In genomic region chr3:183897606-183898384, GRCh38 we compare ENCODE assay signal across 13 cellular contexts. TPM values are rescaled to one million over a fixed set of nuclear protein-coding genes. Genes with fewer than 3 reads are reported as not detected.
DNase-seq lines count a peak whose midpoint lies in the region; ATAC-seq and TF ChIP-seq lines count a peak whose summit lies in the region.
"Had no signal": no experiment of that assay in that cellular context is flagged by ENCODE, and none has a peak within 500 bp of the region (broad histone marks: within the 10 kb centered on the region; RNA-seq: fewer than 3 reads in every experiment).

No MANE protein-coding gene starts in this region.

- no peak overlapping the region for H2AFZ ChIP-seq in osteoblast (ENCODE audit: low read length)

- H3K27me3 ChIP-seq in spleen (replicated peaks in 1 of 7) = peaks cover 0 to 37% (median 4%) of the 10 kb centered on the region in 7 donors
- peaks cover 27% of the 10 kb centered on the region for H3K27me3 ChIP-seq in osteoblast (ENCODE audit: insufficient read depth, low read length)
- H3K27me3 ChIP-seq: ascending aorta had no signal

- H3K9me3 ChIP-seq in spleen (peaks cover 0 to 5% (median 0%) of the 10 kb centered on the region in 8 donors), osteoblast (ENCODE audit: low read depth, low read length) (no peaks in the 10 kb centered on the region)
- H3K9me3 ChIP-seq: ascending aorta had no signal

- TF ChIP-seq CTCF in WTC11 (IDR thresholded peaks at IDR 0.05) = no peak
- TF ChIP-seq CTCF in spleen (IDR thresholded peaks at IDR 0.05 in 8 of 11, conservative IDR thresholded peaks at IDR 0.05 in 3 of 11) = no peak
- no peak for TF ChIP-seq CTCF in osteoblast (IDR thresholded peaks at IDR 0.05; ENCODE audit: extremely low read depth, low read depth, low read length)

- no peaks in the 10 kb centered on the region for H3K4me1 Mint-ChIP-seq in activated CD4-positive, alpha-beta memory T cell treated with anti-CD3 and anti-CD28 coated beads for 36 hours (ENCODE audit: low read depth)
- peaks cover 3% of the 10 kb centered on the region for H3K4me1 Mint-ChIP-seq in activated CD4-positive, alpha-beta memory T cell treated with anti-CD3 and anti-CD28 coated beads, Interleukin-2, amount 10 ng/mL, durations not matched to agents 7 days and 5 days
- peaks cover 9% of the 10 kb centered on the region for H3K4me1 Mint-ChIP-seq in WTC11

- H3K27ac ChIP-seq in spleen (no peak overlapping the region), osteoblast (ENCODE audit: low read depth, low read length) (no peak overlapping the region)
- H3K27ac ChIP-seq: ascending aorta had no signal

- no peak for TF ChIP-seq POLR2A in spleen (IDR thresholded peaks at IDR 0.05)

- H3K4me3 ChIP-seq in spleen = no peak overlapping the region
- no peak overlapping the region for H3K4me3 ChIP-seq in osteoblast (ENCODE audit: insufficient read depth, low read length)
- H3K4me3 ChIP-seq: ascending aorta had no signal

- peak; percentile 17 for DNase-seq in activated CD4-positive, alpha-beta memory T cell treated with anti-CD3 and anti-CD28 coated beads for 36 hours
- DNase-seq in activated CD4-positive, alpha-beta memory T cell treated with anti-CD3 and anti-CD28 coated beads, Interleukin-2, amount 10 ng/mL, durations not matched to agents 7 days and 5 days = no peak
- DNase-seq in WTC11 (ENCODE audit: low spot score) = no peak
- DNase-seq in spleen = peak; percentile 47
- no peak for DNase-seq in sciatic nerve (ENCODE audit: low spot score)
- no peak for DNase-seq in osteoblast (ENCODE audit: insufficient read length, low spot score, missing footprints)
- DNase-seq: activated gamma-delta T cell; CD4-positive, alpha-beta T cell; left cardiac atrium; NCI-H510A had no signal

- peaks cover 2% of the 10 kb centered on the region for H3K9me3 Mint-ChIP-seq in activated CD4-positive, alpha-beta memory T cell treated with anti-CD3 and anti-CD28 coated beads for 36 hours
- H3K9me3 Mint-ChIP-seq in activated CD4-positive, alpha-beta memory T cell treated with anti-CD3 and anti-CD28 coated beads, Interleukin-2, amount 10 ng/mL, durations not matched to agents 7 days and 5 days = no peaks in the 10 kb centered on the region
- peaks cover 13% of the 10 kb centered on the region for H3K9me3 Mint-ChIP-seq in WTC11
- H3K9me3 Mint-ChIP-seq: CD4-positive, alpha-beta T cell had no signal

- H3K36me3 ChIP-seq in spleen (no peaks in the 10 kb centered on the region), osteoblast (ENCODE audit: insufficient read depth, low read length) (no peaks in the 10 kb centered on the region)
- H3K36me3 ChIP-seq: ascending aorta had no signal

- no peaks in the 10 kb centered on the region for H4K20me1 ChIP-seq in osteoblast (ENCODE audit: insufficient read depth, low read length)

- H3K27ac Mint-ChIP-seq in activated CD4-positive, alpha-beta memory T cell treated with anti-CD3 and anti-CD28 coated beads for 36 hours = no peak overlapping the region
- H3K27ac Mint-ChIP-seq in activated CD4-positive, alpha-beta memory T cell treated with anti-CD3 and anti-CD28 coated beads, Interleukin-2, amount 10 ng/mL, durations not matched to agents 7 days and 5 days = no peak overlapping the region
- H3K27ac Mint-ChIP-seq in WTC11 = no peak overlapping the region
- H3K27ac Mint-ChIP-seq: CD4-positive, alpha-beta T cell had no signal

- no peak overlapping the region for H3K4me3 Mint-ChIP-seq in activated CD4-positive, alpha-beta memory T cell treated with anti-CD3 and anti-CD28 coated beads for 36 hours
- no peak overlapping the region for H3K4me3 Mint-ChIP-seq in activated CD4-positive, alpha-beta memory T cell treated with anti-CD3 and anti-CD28 coated beads, Interleukin-2, amount 10 ng/mL, durations not matched to agents 7 days and 5 days
- H3K4me3 Mint-ChIP-seq in WTC11 = no peak overlapping the region
- H3K4me3 Mint-ChIP-seq: CD4-positive, alpha-beta T cell had no signal

- WGBS in spleen, 5 donors = 66 to 77% (median 72%) methylated on average over 14 of the region's 14 CpGs

- no peaks in the 10 kb centered on the region for H3K36me3 Mint-ChIP-seq in activated CD4-positive, alpha-beta memory T cell treated with anti-CD3 and anti-CD28 coated beads for 36 hours
- H3K36me3 Mint-ChIP-seq in activated CD4-positive, alpha-beta memory T cell treated with anti-CD3 and anti-CD28 coated beads, Interleukin-2, amount 10 ng/mL, durations not matched to agents 7 days and 5 days (ENCODE audit: low read depth) = no peaks in the 10 kb centered on the region
- H3K36me3 Mint-ChIP-seq in WTC11 = peaks cover 6% of the 10 kb centered on the region

- CTCF ChIA-PET in activated CD4-positive, alpha-beta memory T cell treated with anti-CD3 and anti-CD28 coated beads for 36 hours (lab: Charles Lee) = interaction anchor here (0.7 to 4.7 kb wide), 8 partner anchors 13 to 402 kb away, joined by 3 to 43 read pairs (median 4); partner anchors contain the start of genes EEF1AKMT4 and PARL
- CTCF ChIA-PET in activated CD4-positive, alpha-beta memory T cell treated with anti-CD3 and anti-CD28 coated beads, Interleukin-2, amount 10 ng/mL, durations not matched to agents 7 days and 5 days (lab: Charles Lee) = interaction anchor here (1.0 to 3.9 kb wide), 8 partner anchors 8 to 352 kb away, joined by 3 to 17 read pairs (median 7); partner anchors contain the start of genes ABCC5, EEF1AKMT4 and PARL
- CTCF ChIA-PET in WTC11 (lab: Charles Lee) = interaction anchor here (0.5 to 4.4 kb wide), 13 partner anchors 9 to 482 kb away, joined by 3 to 37 read pairs (median 4); partner anchors contain the start of genes ABCC5, EIF2B5 and PARL

- peaks cover 0 to 8% (median 2%) of the 10 kb centered on the region in 6 donors for H3K4me1 ChIP-seq in spleen
- no peaks in the 10 kb centered on the region for H3K4me1 ChIP-seq in osteoblast (ENCODE audit: insufficient read depth, low read length)
- H3K4me1 ChIP-seq: ascending aorta had no signal

- H3K4me2 ChIP-seq in osteoblast (ENCODE audit: insufficient read depth, low read length) = no peak overlapping the region

- H3K27me3 Mint-ChIP-seq in activated CD4-positive, alpha-beta memory T cell treated with anti-CD3 and anti-CD28 coated beads for 36 hours = peaks cover 19% of the 10 kb centered on the region
- peaks cover 17% of the 10 kb centered on the region for H3K27me3 Mint-ChIP-seq in activated CD4-positive, alpha-beta memory T cell treated with anti-CD3 and anti-CD28 coated beads, Interleukin-2, amount 10 ng/mL, durations not matched to agents 7 days and 5 days
- peaks cover 4% of the 10 kb centered on the region for H3K27me3 Mint-ChIP-seq in WTC11 (ENCODE audit: low read depth)

- H3K79me2 ChIP-seq in osteoblast (ENCODE audit: insufficient read depth, low read length) = no peaks in the 10 kb centered on the region

- POLR2A ChIA-PET in activated CD4-positive, alpha-beta memory T cell treated with anti-CD3 and anti-CD28 coated beads for 36 hours (lab: Charles Lee) = interaction anchor here (0.8 to 0.9 kb wide), 2 partner anchors 12 to 237 kb away, joined by 3 read pairs; no protein-coding TSS in a partner anchor
- POLR2A ChIA-PET in activated CD4-positive, alpha-beta memory T cell treated with anti-CD3 and anti-CD28 coated beads, Interleukin-2, amount 10 ng/mL, durations not matched to agents 7 days and 5 days (lab: Charles Lee) = no interaction called here
- POLR2A ChIA-PET in WTC11 (lab: Charles Lee) = no interaction called here

- intact Hi-C loops in activated CD4-positive, alpha-beta memory T cell treated with anti-CD3 and anti-CD28 coated beads for 36 hours (cut with micrococcal nuclease) = loop anchor here (5.0 kb wide), 1 partner anchor 645 kb away; no protein-coding TSS in a partner anchor
- intact Hi-C loops in spleen (cut with DNase I; ENCODE audit: low total_unique reads) (loop anchor here (5.0 kb wide), 1 partner anchor 120 kb away; the partner anchor contains the start of gene ABCC5), sciatic nerve (cut with DNase I) (loop anchor here (10.0 kb wide), 1 partner anchor 237 kb away; the partner anchor contains the start of gene EIF2B5)

- ATAC-seq in HG02610 (IDR thresholded peaks at IDR 0.05; ENCODE audit: unreplicated experiment) (peak; percentile 68), WTC11 (peak; percentile 62), sciatic nerve (no peak), HG02571 (IDR thresholded peaks at IDR 0.05; ENCODE audit: unreplicated experiment) (no peak)
- ATAC-seq: left cardiac atrium had no signal

TF ChIP-seq in WTC11, 78 proteins besides CTCF, POLR2A, EP300 and RAD21:
- TF ChIP-seq IRF2 (CRISPR knock-in tag; IDR thresholded peaks at IDR 0.05; ENCODE audit: borderline replicate concordance, low read depth) = no peak

RNA-seq across cellular contexts. Expression of gene PARL, which starts 13.1 kb away (rescaled TPM):
- 10 to 100 TPM; 77.1 to 84.1 TPM for total RNA-seq in activated CD4-positive, alpha-beta memory T cell treated with anti-CD3 and anti-CD28 coated beads for 36 hours
- 10 to 100 TPM; 47.6 to 49.0 TPM for total RNA-seq in activated CD4-positive, alpha-beta memory T cell treated with anti-CD3 and anti-CD28 coated beads, Interleukin-2, amount 10 ng/mL, durations not matched to agents 7 days and 5 days
- 71.3 to 93.5 TPM (median 74.3 TPM) in 3 replicates for total RNA-seq in WTC11 (2021)
- 10 to 100 TPM; 34.5 to 70.3 (median 50.6) TPM for total RNA-seq in spleen
- polyA plus RNA-seq in spleen = 100 to 1,000 TPM in 1 of 3 donors, 10 to 100 TPM in 2; 81.7 to 119 (median 88.9) TPM
- 57.2 TPM for total RNA-seq in sciatic nerve
- 26.8 and 34.0 TPM in 2 replicates for total RNA-seq in osteoblast

Comparison
In these comparisons a context has a peak if more than half of its experiments do, and no peak if none do; other contexts are left out.
1. DNase-seq: peak in activated CD4-positive, alpha-beta memory T cell treated with anti-CD3 and anti-CD28 coated beads for 36 hours (single experiment) and spleen (single experiment); none in activated CD4-positive, alpha-beta memory T cell treated with anti-CD3 and anti-CD28 coated beads, Interleukin-2, amount 10 ng/mL, durations not matched to agents 7 days and 5 days (single experiment), WTC11 (single experiment), sciatic nerve (single experiment) and osteoblast (single experiment).
2. ATAC-seq: peak in HG02610 (single experiment) and WTC11 (single experiment); none in sciatic nerve (single experiment) and HG02571 (single experiment).